1 cellular context compared by ENCODE assay signal in the genomic region with DNA sequence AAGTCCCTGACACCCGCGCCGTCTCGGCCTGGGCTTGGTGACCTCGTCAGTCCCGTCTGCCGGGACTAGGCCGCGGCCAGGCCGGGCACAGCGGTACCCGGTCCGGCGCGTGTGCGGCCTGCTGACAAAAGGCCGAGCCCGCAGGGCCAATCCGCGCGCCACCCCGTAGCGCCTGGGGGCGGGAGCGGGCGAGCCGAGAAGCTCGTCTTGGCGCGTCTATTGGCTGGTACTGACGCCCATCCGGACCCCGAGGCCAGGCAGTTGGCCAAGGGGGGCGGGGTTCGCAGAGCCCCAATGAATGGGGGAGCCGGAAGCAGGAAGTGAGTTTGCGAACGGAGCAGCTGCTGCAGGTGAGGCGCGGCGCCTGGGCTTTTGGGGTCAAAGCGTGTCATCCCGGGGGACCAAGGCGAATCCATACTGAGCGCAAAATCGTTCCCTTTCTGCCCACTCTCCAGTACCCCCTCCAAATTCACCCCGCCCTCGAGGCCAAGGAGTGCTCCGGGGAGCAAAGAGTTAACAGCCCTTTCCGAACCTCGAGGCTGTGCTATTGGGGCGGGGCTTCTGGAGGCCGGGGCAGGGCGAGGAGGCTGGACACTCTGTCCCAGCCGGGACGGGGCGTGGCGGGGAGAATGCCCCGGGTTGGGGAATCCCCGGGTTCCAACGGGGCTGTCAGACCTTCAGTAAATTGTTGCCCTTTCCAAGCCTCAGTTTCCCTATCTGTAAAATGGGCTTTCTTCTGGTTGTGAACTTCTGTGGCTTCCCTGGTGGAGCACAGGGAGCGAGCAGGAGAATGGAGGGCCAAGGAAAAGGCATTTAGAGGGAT.
A peak's percentile ranks its signal among the peaks of the same experiment; 100 is the strongest.
TF ChIP-seq lines count a peak whose summit lies in the region.

A gene with protein sequence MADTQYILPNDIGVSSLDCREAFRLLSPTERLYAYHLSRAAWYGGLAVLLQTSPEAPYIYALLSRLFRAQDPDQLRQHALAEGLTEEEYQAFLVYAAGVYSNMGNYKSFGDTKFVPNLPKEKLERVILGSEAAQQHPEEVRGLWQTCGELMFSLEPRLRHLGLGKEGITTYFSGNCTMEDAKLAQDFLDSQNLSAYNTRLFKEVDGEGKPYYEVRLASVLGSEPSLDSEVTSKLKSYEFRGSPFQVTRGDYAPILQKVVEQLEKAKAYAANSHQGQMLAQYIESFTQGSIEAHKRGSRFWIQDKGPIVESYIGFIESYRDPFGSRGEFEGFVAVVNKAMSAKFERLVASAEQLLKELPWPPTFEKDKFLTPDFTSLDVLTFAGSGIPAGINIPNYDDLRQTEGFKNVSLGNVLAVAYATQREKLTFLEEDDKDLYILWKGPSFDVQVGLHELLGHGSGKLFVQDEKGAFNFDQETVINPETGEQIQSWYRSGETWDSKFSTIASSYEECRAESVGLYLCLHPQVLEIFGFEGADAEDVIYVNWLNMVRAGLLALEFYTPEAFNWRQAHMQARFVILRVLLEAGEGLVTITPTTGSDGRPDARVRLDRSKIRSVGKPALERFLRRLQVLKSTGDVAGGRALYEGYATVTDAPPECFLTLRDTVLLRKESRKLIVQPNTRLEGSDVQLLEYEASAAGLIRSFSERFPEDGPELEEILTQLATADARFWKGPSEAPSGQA (plus strand): TSS at position 319 of the 823 bp plus-strand sequence. CDS start 1,767 bp downstream, outside the sequence.

TF ChIP-seq in K562, 482 proteins besides CTCF, POLR2A, EP300 and RAD21 (continued from another document and continues in another):
- TF ChIP-seq KDM1A (IDR thresholded peaks at IDR 0.05) (peak; percentile 77 to 92), DMBX1 (CRISPR knock-in tag; IDR thresholded peaks at IDR 0.05; ENCODE audit: borderline replicate concordance) (no peak), FOXJ2 (tag; IDR thresholded peaks at IDR 0.05) (no peak), KDM2B (CRISPR knock-in tag; IDR thresholded peaks at IDR 0.05) (no peak), NR2C1 (IDR thresholded peaks at IDR 0.05) (no peak), NR2C1 (tag; IDR thresholded peaks at IDR 0.05) (peak; percentile 36; the same call in 1 of the 2 replicates), GABPB2 (CRISPR knock-in tag; conservative IDR thresholded peaks at IDR 0.05) (no peak), TAF7 (tag; IDR thresholded peaks at IDR 0.05) (no peak), ZNF445 (CRISPR knock-in tag; IDR thresholded peaks at IDR 0.05; ENCODE audit: low read depth) (no peak), SIN3B (IDR thresholded peaks at IDR 0.05; ENCODE audit: low read depth) (no peak), ZNF551 (CRISPR knock-in tag; IDR thresholded peaks at IDR 0.05) (no peak), PHB (CRISPR knock-in tag; IDR thresholded peaks at IDR 0.05) (no peak), U2AF2 (optimal IDR thresholded peaks at IDR 0.05; ENCODE audit: low read depth, low read length) (no peak), ZNF175 (CRISPR knock-in tag; IDR thresholded peaks at IDR 0.05; ENCODE audit: low read depth) (no peak), CBFB (CRISPR knock-in tag; IDR thresholded peaks at IDR 0.05) (no peak), ZZZ3 (IDR thresholded peaks at IDR 0.05) (peak; percentile 78), ZSCAN29 (IDR thresholded peaks at IDR 0.05) (no peak), CHD1 (IDR thresholded peaks at IDR 0.05; ENCODE audit: low read length) (no peak), XRCC3 (IDR thresholded peaks at IDR 0.05) (no peak), ATF7 (IDR thresholded peaks at IDR 0.05) (peak; percentile 77)
- TF ChIP-seq, protein P1, sequence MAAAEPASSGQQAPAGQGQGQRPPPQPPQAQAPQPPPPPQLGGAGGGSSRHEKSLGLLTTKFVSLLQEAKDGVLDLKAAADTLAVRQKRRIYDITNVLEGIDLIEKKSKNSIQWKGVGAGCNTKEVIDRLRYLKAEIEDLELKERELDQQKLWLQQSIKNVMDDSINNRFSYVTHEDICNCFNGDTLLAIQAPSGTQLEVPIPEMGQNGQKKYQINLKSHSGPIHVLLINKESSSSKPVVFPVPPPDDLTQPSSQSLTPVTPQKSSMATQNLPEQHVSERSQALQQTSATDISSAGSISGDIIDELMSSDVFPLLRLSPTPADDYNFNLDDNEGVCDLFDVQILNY (CRISPR knock-in tag; IDR thresholded peaks at IDR 0.05), result 0 out of 2 replicates have a peak, but pooled peaks have one; percentile 22
- TF ChIP-seq, protein P2, sequence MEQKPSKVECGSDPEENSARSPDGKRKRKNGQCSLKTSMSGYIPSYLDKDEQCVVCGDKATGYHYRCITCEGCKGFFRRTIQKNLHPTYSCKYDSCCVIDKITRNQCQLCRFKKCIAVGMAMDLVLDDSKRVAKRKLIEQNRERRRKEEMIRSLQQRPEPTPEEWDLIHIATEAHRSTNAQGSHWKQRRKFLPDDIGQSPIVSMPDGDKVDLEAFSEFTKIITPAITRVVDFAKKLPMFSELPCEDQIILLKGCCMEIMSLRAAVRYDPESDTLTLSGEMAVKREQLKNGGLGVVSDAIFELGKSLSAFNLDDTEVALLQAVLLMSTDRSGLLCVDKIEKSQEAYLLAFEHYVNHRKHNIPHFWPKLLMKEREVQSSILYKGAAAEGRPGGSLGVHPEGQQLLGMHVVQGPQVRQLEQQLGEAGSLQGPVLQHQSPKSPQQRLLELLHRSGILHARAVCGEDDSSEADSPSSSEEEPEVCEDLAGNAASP (IDR thresholded peaks at IDR 0.05), result no peak
- TF ChIP-seq, protein P3, sequence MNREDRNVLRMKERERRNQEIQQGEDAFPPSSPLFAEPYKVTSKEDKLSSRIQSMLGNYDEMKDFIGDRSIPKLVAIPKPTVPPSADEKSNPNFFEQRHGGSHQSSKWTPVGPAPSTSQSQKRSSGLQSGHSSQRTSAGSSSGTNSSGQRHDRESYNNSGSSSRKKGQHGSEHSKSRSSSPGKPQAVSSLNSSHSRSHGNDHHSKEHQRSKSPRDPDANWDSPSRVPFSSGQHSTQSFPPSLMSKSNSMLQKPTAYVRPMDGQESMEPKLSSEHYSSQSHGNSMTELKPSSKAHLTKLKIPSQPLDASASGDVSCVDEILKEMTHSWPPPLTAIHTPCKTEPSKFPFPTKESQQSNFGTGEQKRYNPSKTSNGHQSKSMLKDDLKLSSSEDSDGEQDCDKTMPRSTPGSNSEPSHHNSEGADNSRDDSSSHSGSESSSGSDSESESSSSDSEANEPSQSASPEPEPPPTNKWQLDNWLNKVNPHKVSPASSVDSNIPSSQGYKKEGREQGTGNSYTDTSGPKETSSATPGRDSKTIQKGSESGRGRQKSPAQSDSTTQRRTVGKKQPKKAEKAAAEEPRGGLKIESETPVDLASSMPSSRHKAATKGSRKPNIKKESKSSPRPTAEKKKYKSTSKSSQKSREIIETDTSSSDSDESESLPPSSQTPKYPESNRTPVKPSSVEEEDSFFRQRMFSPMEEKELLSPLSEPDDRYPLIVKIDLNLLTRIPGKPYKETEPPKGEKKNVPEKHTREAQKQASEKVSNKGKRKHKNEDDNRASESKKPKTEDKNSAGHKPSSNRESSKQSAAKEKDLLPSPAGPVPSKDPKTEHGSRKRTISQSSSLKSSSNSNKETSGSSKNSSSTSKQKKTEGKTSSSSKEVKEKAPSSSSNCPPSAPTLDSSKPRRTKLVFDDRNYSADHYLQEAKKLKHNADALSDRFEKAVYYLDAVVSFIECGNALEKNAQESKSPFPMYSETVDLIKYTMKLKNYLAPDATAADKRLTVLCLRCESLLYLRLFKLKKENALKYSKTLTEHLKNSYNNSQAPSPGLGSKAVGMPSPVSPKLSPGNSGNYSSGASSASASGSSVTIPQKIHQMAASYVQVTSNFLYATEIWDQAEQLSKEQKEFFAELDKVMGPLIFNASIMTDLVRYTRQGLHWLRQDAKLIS (CRISPR knock-in tag; IDR thresholded peaks at IDR 0.05), result no peak
- TF ChIP-seq, protein P4, sequence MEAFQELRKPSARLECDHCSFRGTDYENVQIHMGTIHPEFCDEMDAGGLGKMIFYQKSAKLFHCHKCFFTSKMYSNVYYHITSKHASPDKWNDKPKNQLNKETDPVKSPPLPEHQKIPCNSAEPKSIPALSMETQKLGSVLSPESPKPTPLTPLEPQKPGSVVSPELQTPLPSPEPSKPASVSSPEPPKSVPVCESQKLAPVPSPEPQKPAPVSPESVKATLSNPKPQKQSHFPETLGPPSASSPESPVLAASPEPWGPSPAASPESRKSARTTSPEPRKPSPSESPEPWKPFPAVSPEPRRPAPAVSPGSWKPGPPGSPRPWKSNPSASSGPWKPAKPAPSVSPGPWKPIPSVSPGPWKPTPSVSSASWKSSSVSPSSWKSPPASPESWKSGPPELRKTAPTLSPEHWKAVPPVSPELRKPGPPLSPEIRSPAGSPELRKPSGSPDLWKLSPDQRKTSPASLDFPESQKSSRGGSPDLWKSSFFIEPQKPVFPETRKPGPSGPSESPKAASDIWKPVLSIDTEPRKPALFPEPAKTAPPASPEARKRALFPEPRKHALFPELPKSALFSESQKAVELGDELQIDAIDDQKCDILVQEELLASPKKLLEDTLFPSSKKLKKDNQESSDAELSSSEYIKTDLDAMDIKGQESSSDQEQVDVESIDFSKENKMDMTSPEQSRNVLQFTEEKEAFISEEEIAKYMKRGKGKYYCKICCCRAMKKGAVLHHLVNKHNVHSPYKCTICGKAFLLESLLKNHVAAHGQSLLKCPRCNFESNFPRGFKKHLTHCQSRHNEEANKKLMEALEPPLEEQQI (IDR thresholded peaks at IDR 0.05), result no peak
- TF ChIP-seq, protein P5, sequence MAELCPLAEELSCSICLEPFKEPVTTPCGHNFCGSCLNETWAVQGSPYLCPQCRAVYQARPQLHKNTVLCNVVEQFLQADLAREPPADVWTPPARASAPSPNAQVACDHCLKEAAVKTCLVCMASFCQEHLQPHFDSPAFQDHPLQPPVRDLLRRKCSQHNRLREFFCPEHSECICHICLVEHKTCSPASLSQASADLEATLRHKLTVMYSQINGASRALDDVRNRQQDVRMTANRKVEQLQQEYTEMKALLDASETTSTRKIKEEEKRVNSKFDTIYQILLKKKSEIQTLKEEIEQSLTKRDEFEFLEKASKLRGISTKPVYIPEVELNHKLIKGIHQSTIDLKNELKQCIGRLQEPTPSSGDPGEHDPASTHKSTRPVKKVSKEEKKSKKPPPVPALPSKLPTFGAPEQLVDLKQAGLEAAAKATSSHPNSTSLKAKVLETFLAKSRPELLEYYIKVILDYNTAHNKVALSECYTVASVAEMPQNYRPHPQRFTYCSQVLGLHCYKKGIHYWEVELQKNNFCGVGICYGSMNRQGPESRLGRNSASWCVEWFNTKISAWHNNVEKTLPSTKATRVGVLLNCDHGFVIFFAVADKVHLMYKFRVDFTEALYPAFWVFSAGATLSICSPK (IDR thresholded peaks at IDR 0.05; ENCODE audit: borderline replicate concordance), result no peak
- TF ChIP-seq, protein P6, sequence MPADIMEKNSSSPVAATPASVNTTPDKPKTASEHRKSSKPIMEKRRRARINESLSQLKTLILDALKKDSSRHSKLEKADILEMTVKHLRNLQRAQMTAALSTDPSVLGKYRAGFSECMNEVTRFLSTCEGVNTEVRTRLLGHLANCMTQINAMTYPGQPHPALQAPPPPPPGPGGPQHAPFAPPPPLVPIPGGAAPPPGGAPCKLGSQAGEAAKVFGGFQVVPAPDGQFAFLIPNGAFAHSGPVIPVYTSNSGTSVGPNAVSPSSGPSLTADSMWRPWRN (IDR thresholded peaks at IDR 0.05; ENCODE audit: low read depth), result no peak
- TF ChIP-seq, protein P7, sequence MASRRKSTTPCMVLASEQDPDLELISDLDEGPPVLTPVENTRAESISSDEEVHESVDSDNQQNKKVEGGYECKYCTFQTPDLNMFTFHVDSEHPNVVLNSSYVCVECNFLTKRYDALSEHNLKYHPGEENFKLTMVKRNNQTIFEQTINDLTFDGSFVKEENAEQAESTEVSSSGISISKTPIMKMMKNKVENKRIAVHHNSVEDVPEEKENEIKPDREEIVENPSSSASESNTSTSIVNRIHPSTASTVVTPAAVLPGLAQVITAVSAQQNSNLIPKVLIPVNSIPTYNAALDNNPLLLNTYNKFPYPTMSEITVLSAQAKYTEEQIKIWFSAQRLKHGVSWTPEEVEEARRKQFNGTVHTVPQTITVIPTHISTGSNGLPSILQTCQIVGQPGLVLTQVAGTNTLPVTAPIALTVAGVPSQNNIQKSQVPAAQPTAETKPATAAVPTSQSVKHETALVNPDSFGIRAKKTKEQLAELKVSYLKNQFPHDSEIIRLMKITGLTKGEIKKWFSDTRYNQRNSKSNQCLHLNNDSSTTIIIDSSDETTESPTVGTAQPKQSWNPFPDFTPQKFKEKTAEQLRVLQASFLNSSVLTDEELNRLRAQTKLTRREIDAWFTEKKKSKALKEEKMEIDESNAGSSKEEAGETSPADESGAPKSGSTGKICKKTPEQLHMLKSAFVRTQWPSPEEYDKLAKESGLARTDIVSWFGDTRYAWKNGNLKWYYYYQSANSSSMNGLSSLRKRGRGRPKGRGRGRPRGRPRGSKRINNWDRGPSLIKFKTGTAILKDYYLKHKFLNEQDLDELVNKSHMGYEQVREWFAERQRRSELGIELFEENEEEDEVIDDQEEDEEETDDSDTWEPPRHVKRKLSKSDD (conservative IDR thresholded peaks at IDR 0.05; ENCODE audit: low read length), result no peak
- TF ChIP-seq, protein P8, sequence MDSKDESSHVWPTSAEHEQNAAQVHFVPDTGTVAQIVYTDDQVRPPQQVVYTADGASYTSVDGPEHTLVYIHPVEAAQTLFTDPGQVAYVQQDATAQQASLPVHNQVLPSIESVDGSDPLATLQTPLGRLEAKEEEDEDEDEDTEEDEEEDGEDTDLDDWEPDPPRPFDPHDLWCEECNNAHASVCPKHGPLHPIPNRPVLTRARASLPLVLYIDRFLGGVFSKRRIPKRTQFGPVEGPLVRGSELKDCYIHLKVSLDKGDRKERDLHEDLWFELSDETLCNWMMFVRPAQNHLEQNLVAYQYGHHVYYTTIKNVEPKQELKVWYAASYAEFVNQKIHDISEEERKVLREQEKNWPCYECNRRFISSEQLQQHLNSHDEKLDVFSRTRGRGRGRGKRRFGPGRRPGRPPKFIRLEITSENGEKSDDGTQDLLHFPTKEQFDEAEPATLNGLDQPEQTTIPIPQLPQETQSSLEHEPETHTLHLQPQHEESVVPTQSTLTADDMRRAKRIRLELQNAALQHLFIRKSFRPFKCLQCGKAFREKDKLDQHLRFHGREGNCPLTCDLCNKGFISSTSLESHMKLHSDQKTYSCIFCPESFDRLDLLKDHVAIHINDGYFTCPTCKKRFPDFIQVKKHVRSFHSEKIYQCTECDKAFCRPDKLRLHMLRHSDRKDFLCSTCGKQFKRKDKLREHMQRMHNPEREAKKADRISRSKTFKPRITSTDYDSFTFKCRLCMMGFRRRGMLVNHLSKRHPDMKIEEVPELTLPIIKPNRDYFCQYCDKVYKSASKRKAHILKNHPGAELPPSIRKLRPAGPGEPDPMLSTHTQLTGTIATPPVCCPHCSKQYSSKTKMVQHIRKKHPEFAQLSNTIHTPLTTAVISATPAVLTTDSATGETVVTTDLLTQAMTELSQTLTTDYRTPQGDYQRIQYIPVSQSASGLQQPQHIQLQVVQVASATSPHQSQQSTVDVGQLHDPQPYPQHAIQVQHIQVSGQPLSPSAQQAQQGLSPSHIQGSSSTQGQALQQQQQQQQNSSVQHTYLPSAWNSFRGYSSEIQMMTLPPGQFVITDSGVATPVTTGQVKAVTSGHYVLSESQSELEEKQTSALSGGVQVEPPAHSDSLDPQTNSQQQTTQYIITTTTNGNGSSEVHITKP (IDR thresholded peaks at IDR 0.05; ENCODE audit: partially characterized antibody), result peak; percentile 59
